In genomic region chr11:10604340-10604748, GRCh38 we compare ENCODE assay signal across 1 cellular context.
A peak's percentile ranks its signal among the peaks of the same experiment; 100 is the strongest.
TF ChIP-seq lines count a peak whose summit lies in the region.

No MANE protein-coding gene starts in this region.

TF ChIP-seq in HepG2, 621 proteins besides CTCF, POLR2A, EP300 and RAD21 (continued from another document and continues in another):
- TF ChIP-seq ZNF644 (CRISPR knock-in tag; IDR thresholded peaks at IDR 0.05; ENCODE audit: low read depth), result peak; percentile 62; the same call in 1 of the 2 replicates
- no peak for TF ChIP-seq U2AF1 (optimal IDR thresholded peaks at IDR 0.05; ENCODE audit: low read depth, low read length)
- TF ChIP-seq ZNF33A (CRISPR knock-in tag; IDR thresholded peaks at IDR 0.05; ENCODE audit: borderline replicate concordance), result no peak
- 0 out of 2 replicates have a peak, but pooled peaks have one; percentile 24 for TF ChIP-seq RCOR2 (CRISPR knock-in tag; IDR thresholded peaks at IDR 0.05)
- TF ChIP-seq HNF1B (CRISPR knock-in tag; IDR thresholded peaks at IDR 0.05), result no peak
- no peak for TF ChIP-seq BCLAF1 (IDR thresholded peaks at IDR 0.05)
- no peak for TF ChIP-seq ZNF260 (CRISPR knock-in tag; IDR thresholded peaks at IDR 0.05; ENCODE audit: borderline replicate concordance, low read depth)
- TF ChIP-seq RBFOX2 (IDR thresholded peaks at IDR 0.05; ENCODE audit: low read depth, low read length), result no peak
- peak; percentile 45; the same call in 1 of the 2 replicates for TF ChIP-seq ZNF574 (CRISPR knock-in tag; IDR thresholded peaks at IDR 0.05)
- no peak for TF ChIP-seq ZNF543 (CRISPR knock-in tag; IDR thresholded peaks at IDR 0.05)
- TF ChIP-seq RNF219 (CRISPR knock-in tag; IDR thresholded peaks at IDR 0.05), result no peak
- no peak for TF ChIP-seq ZNF512B (CRISPR knock-in tag; IDR thresholded peaks at IDR 0.05; ENCODE audit: borderline replicate concordance)
- TF ChIP-seq SRY (CRISPR knock-in tag; IDR thresholded peaks at IDR 0.05), result no peak
- TF ChIP-seq ZNF879 (CRISPR knock-in tag; IDR thresholded peaks at IDR 0.05), result no peak
- TF ChIP-seq ZNF761 (CRISPR knock-in tag; conservative IDR thresholded peaks at IDR 0.05), result no peak
- TF ChIP-seq ZNF138 (CRISPR knock-in tag; IDR thresholded peaks at IDR 0.05; ENCODE audit: low read depth), result no peak
- no peak for TF ChIP-seq KDM4B (CRISPR knock-in tag; IDR thresholded peaks at IDR 0.05)
- TF ChIP-seq GATAD2A (CRISPR knock-in tag; IDR thresholded peaks at IDR 0.05), result peak; percentile 65; the same call in 1 of the 2 replicates
- TF ChIP-seq DZIP1 (CRISPR knock-in tag; IDR thresholded peaks at IDR 0.05), result no peak
- TF ChIP-seq NCOA2 (CRISPR knock-in tag; IDR thresholded peaks at IDR 0.05), result peak; percentile 75
- TF ChIP-seq KLF9 (CRISPR knock-in tag; IDR thresholded peaks at IDR 0.05; ENCODE audit: low read depth), result no peak
- TF ChIP-seq IRF1 (CRISPR knock-in tag; IDR thresholded peaks at IDR 0.05; ENCODE audit: low read depth), result no peak
- TF ChIP-seq BHLHE40 (IDR thresholded peaks at IDR 0.05; ENCODE audit: low read length), result peak; percentile 58
- TF ChIP-seq SP1 (IDR thresholded peaks at IDR 0.05), result no peak
- no peak for TF ChIP-seq SP1 (CRISPR knock-in tag; IDR thresholded peaks at IDR 0.05)
- TF ChIP-seq ERF (CRISPR knock-in tag; IDR thresholded peaks at IDR 0.05), result peak; percentile 57; the same call in 1 of the 2 replicates
- no peak for TF ChIP-seq ARNTL (CRISPR knock-in tag; IDR thresholded peaks at IDR 0.05)
- peak; percentile 43; the same call in 1 of the 2 replicates for TF ChIP-seq ZGPAT (CRISPR knock-in tag; IDR thresholded peaks at IDR 0.05)
- no peak for TF ChIP-seq ZNF766 (CRISPR knock-in tag; IDR thresholded peaks at IDR 0.05; ENCODE audit: borderline replicate concordance)
- TF ChIP-seq SRF (IDR thresholded peaks at IDR 0.05; ENCODE audit: low read depth, low read length), result no peak
- TF ChIP-seq JUND (CRISPR knock-in tag; IDR thresholded peaks at IDR 0.05), result peak; percentile 84
- no peak for TF ChIP-seq REST (IDR thresholded peaks at IDR 0.05; ENCODE audit: borderline replicate concordance in 1 of 2, low read depth in 1 of 2, low read length in 2 of 2)
- TF ChIP-seq ZNF296 (CRISPR knock-in tag; conservative IDR thresholded peaks at IDR 0.05), result no peak
